ENCODE assay signal across 1 cellular context in genomic region chr21:34878501-34878900, GRCh38.
TF ChIP-seq lines count a peak whose summit lies in the region.

No MANE protein-coding gene starts in this region.

TF ChIP-seq in HepG2, 621 proteins besides CTCF, POLR2A, EP300 and RAD21 (continued from another document):
- TF ChIP-seq MNT (IDR thresholded peaks at IDR 0.05): no peak
- no peak for TF ChIP-seq NR2F2 (IDR thresholded peaks at IDR 0.05; ENCODE audit: borderline replicate concordance, low read depth)
- 0 out of 2 replicates have a peak, but pooled peaks have one; percentile 28 for TF ChIP-seq RARA (CRISPR knock-in tag; IDR thresholded peaks at IDR 0.05)
- no peak for TF ChIP-seq ZNF367 (CRISPR knock-in tag; IDR thresholded peaks at IDR 0.05; ENCODE audit: borderline replicate concordance)
- TF ChIP-seq SKIL (CRISPR knock-in tag; IDR thresholded peaks at IDR 0.05; ENCODE audit: borderline replicate concordance): no peak
- no peak for TF ChIP-seq NCOA2 (CRISPR knock-in tag; IDR thresholded peaks at IDR 0.05)
- TF ChIP-seq FOSL2 (CRISPR knock-in tag; IDR thresholded peaks at IDR 0.05): peak; percentile 87
- no peak for TF ChIP-seq TCF12 (IDR thresholded peaks at IDR 0.05)
- no peak for TF ChIP-seq TCF12 (CRISPR knock-in tag; IDR thresholded peaks at IDR 0.05)
- TF ChIP-seq ZBTB4 (CRISPR knock-in tag; IDR thresholded peaks at IDR 0.05; ENCODE audit: borderline replicate concordance): no peak
- TF ChIP-seq ZNF770 (CRISPR knock-in tag; IDR thresholded peaks at IDR 0.05): no peak
- no peak for TF ChIP-seq ATF7 (IDR thresholded peaks at IDR 0.05)
- no peak for TF ChIP-seq ATF7 (CRISPR knock-in tag; IDR thresholded peaks at IDR 0.05)
- no peak for TF ChIP-seq CENPX (CRISPR knock-in tag; IDR thresholded peaks at IDR 0.05)
- TF ChIP-seq RBM22 (optimal IDR thresholded peaks at IDR 0.05; ENCODE audit: low read length): no peak
TF ChIP-seq in HepG2: peak in this region for 8.
